ENCODE assay signal across 16 cellular contexts in the genomic region with DNA sequence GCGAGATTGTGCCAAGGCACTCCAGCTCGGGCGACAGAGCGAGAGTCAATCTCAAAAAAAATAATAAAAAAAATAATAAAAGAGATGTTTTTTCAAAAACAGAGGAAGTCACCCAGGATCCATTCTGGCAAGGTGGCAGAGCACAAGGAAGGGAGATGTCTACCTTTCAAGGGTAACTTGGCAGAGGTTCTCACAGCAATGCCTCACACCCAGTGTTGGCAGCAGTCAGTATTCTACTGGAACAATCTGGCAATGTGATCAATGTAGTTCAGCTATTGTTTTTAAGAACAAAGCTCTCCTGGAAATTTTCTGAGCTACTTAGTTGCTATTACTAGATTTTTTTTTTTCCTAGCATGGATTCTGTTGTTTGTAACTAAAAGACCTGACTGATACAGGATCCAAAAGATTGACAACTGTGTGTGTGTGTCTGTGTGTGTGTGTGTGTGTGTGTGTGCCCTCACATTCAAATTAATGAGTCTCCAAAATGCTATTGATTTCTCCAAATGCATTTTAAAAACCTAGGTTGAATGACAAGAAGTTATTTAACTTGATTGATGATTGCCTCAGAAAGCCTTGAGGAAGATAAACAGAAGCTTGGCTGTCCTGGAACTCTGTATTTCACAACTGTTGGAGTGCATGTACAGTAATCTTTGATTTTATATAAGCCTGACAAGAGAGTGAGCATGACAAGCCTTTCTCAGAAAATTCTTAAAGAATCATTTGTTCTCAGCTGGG.
DNase-seq lines count a peak whose midpoint lies in the region; TF ChIP-seq lines count a peak whose summit lies in the region.
"Had no signal": no experiment of that assay in that cellular context is flagged by ENCODE, and none has a peak within 500 bp of the region (broad histone marks: within the 10 kb centered on the region; RNA-seq: fewer than 3 reads in every experiment).

No MANE protein-coding gene starts in this region.

- DNase-seq in adipocyte (ENCODE audit: low read depth) (peak; percentile 8), suprapubic skin (ENCODE audit: low spot score in 2 of 2) (no peak), RPMI8226 (no peak), breast epithelium (ENCODE audit: low spot score in 2 of 2) (no peak), islet precursor cell (no peak)
- DNase-seq: ACHN; Calu3; CD4-positive, alpha-beta T cell; Kasumi-1; MV-4-11; NCI-H1436; NCI-H748 treated with DMSO at 0.1 percent for 48 hours; Right ventricle myocardium superior had no signal

- no peak for TF ChIP-seq CTCF in liver (IDR thresholded peaks at IDR 0.05; ENCODE audit: low read depth, low read length, missing input control)
- no peak for TF ChIP-seq CTCF in suprapubic skin (IDR thresholded peaks at IDR 0.05)
- TF ChIP-seq CTCF in breast epithelium (IDR thresholded peaks at IDR 0.05): no peak

- TF ChIP-seq EP300 in suprapubic skin (IDR thresholded peaks at IDR 0.05): no peak

- H3K27ac ChIP-seq in esophagus (ENCODE audit: low read depth in 2 of 2, low read length in 1 of 2) (peak overlapping the region; percentile 54 to 64), liver (ENCODE audit: low read depth in 1 of 2, low read length in 2 of 2) (peak overlapping the region; percentile 73 to 74), suprapubic skin (peak overlapping the region; percentile 40), breast epithelium (peak overlapping the region in 1 of 2 donors; percentile 45)

- H3K9me3 ChIP-seq in adipocyte (ENCODE audit: control insufficient read depth, low read length): no peaks in the 10 kb centered on the region
- H3K9me3 ChIP-seq in esophagus (ENCODE audit: control insufficient read depth in 2 of 2, insufficient read depth in 1 of 2, low read depth in 1 of 2, low read length in 1 of 2): no peaks in the 10 kb centered on the region
- no peaks in the 10 kb centered on the region for H3K9me3 ChIP-seq in liver (ENCODE audit: control insufficient read depth in 4 of 4, low read length in 3 of 4)
- H3K9me3 ChIP-seq in suprapubic skin: no peaks in the 10 kb centered on the region
- H3K9me3 ChIP-seq in breast epithelium: no peaks in the 10 kb centered on the region
- H3K9me3 ChIP-seq: HAP-1 had no signal

- H3K36me3 ChIP-seq in adipocyte (ENCODE audit: control insufficient read depth, insufficient read depth, low read length, severe bottlenecking): no peaks in the 10 kb centered on the region
- H3K36me3 ChIP-seq in esophagus (ENCODE audit: control insufficient read depth in 2 of 2, insufficient read depth in 2 of 2, low read length in 1 of 2): no peaks in the 10 kb centered on the region
- no peaks in the 10 kb centered on the region for H3K36me3 ChIP-seq in liver (ENCODE audit: control insufficient read depth in 4 of 4, insufficient read depth in 3 of 4, low read depth in 1 of 4, low read length in 3 of 4)
- no peaks in the 10 kb centered on the region for H3K36me3 ChIP-seq in suprapubic skin
- H3K36me3 ChIP-seq in breast epithelium: no peaks in the 10 kb centered on the region
- H3K36me3 ChIP-seq: HAP-1 had no signal

- H3K9ac ChIP-seq in adipocyte (ENCODE audit: low read length) (no peak overlapping the region), liver (ENCODE audit: low read depth in 1 of 2, low read length in 2 of 2) (peak overlapping the region in 1 of 2 donors; percentile 41)

- H3K27me3 ChIP-seq in adipocyte (replicated peaks; ENCODE audit: control insufficient read depth, insufficient read depth, low read length): no peaks in the 10 kb centered on the region
- H3K27me3 ChIP-seq in esophagus (ENCODE audit: control insufficient read depth in 1 of 2, insufficient read depth in 2 of 2, low read length in 2 of 2): no peaks in the 10 kb centered on the region
- H3K27me3 ChIP-seq in liver (ENCODE audit: control insufficient read depth in 4 of 4, insufficient read depth in 4 of 4, low read length in 3 of 4): no peaks in the 10 kb centered on the region
- H3K27me3 ChIP-seq in suprapubic skin: no peaks in the 10 kb centered on the region
- H3K27me3 ChIP-seq in breast epithelium: no peaks in the 10 kb centered on the region

- H3K4me3 ChIP-seq in adipocyte (ENCODE audit: low read length): no peak overlapping the region
- H3K4me3 ChIP-seq in esophagus (ENCODE audit: low read depth in 1 of 2, low read length in 2 of 2): no peak overlapping the region
- no peak overlapping the region for H3K4me3 ChIP-seq in liver (ENCODE audit: low read depth in 1 of 3, low read length in 3 of 3)
- H3K4me3 ChIP-seq in suprapubic skin: no peak overlapping the region
- no peak overlapping the region for H3K4me3 ChIP-seq in breast epithelium
- H3K4me3 ChIP-seq: HAP-1 had no signal

- intact Hi-C loops in breast epithelium (cut with DNase I; ENCODE audit: low total_unique reads): no loop called here

- H3K4me1 ChIP-seq in adipocyte (ENCODE audit: control insufficient read depth, insufficient read depth, low read length): peaks cover 18% of the 10 kb centered on the region
- H3K4me1 ChIP-seq in esophagus (ENCODE audit: control insufficient read depth in 2 of 2, insufficient read depth in 2 of 2, low read length in 1 of 2): no peaks in the 10 kb centered on the region
- H3K4me1 ChIP-seq in liver (ENCODE audit: control insufficient read depth in 4 of 4, insufficient read depth in 4 of 4, low read length in 3 of 4): peaks cover 0 to 22% (median 16%) of the 10 kb centered on the region in 4 donors
- H3K4me1 ChIP-seq in suprapubic skin: peaks cover 7% of the 10 kb centered on the region
- H3K4me1 ChIP-seq in breast epithelium: no peaks in the 10 kb centered on the region
- H3K4me1 ChIP-seq: HAP-1 had no signal

- TF ChIP-seq POLR2A in suprapubic skin (IDR thresholded peaks at IDR 0.05) (no peak), breast epithelium (IDR thresholded peaks at IDR 0.05) (no peak)

- WGBS in esophagus, 2 donors: 60 to 89% methylated on average over 4 of the region's 4 CpGs
- WGBS in liver: 98% methylated on average over 4 of the region's 4 CpGs
- WGBS in suprapubic skin: 90% methylated on average over 4 of the region's 4 CpGs

- peak; percentile 24 to 47 for TF ChIP-seq RAD21 in liver (IDR thresholded peaks at IDR 0.05)

TF ChIP-seq in liver, 16 proteins besides CTCF, POLR2A, EP300 and RAD21 (continues in another document):
- TF ChIP-seq, protein P1, sequence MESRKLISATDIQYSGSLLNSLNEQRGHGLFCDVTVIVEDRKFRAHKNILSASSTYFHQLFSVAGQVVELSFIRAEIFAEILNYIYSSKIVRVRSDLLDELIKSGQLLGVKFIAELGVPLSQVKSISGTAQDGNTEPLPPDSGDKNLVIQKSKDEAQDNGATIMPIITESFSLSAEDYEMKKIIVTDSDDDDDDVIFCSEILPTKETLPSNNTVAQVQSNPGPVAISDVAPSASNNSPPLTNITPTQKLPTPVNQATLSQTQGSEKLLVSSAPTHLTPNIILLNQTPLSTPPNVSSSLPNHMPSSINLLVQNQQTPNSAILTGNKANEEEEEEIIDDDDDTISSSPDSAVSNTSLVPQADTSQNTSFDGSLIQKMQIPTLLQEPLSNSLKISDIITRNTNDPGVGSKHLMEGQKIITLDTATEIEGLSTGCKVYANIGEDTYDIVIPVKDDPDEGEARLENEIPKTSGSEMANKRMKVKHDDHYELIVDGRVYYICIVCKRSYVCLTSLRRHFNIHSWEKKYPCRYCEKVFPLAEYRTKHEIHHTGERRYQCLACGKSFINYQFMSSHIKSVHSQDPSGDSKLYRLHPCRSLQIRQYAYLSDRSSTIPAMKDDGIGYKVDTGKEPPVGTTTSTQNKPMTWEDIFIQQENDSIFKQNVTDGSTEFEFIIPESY (IDR thresholded peaks at IDR 0.05): peak; percentile 47
- TF ChIP-seq GABPA (IDR thresholded peaks at IDR 0.05 in 1 of 2, conservative IDR thresholded peaks at IDR 0.05 in 1 of 2): no peak
- TF ChIP-seq FOXA1 (IDR thresholded peaks at IDR 0.05): no peak
- no peak for TF ChIP-seq NR2F2 (IDR thresholded peaks at IDR 0.05)
- TF ChIP-seq, protein P2, sequence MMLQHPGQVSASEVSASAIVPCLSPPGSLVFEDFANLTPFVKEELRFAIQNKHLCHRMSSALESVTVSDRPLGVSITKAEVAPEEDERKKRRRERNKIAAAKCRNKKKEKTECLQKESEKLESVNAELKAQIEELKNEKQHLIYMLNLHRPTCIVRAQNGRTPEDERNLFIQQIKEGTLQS (IDR thresholded peaks at IDR 0.05): no peak
- peak; percentile 14 to 16 for TF ChIP-seq JUND (IDR thresholded peaks at IDR 0.05)
- TF ChIP-seq TAF1 (conservative IDR thresholded peaks at IDR 0.05): no peak
- peak; percentile 18 for TF ChIP-seq FOXA2 (IDR thresholded peaks at IDR 0.05)
- TF ChIP-seq, protein P3, sequence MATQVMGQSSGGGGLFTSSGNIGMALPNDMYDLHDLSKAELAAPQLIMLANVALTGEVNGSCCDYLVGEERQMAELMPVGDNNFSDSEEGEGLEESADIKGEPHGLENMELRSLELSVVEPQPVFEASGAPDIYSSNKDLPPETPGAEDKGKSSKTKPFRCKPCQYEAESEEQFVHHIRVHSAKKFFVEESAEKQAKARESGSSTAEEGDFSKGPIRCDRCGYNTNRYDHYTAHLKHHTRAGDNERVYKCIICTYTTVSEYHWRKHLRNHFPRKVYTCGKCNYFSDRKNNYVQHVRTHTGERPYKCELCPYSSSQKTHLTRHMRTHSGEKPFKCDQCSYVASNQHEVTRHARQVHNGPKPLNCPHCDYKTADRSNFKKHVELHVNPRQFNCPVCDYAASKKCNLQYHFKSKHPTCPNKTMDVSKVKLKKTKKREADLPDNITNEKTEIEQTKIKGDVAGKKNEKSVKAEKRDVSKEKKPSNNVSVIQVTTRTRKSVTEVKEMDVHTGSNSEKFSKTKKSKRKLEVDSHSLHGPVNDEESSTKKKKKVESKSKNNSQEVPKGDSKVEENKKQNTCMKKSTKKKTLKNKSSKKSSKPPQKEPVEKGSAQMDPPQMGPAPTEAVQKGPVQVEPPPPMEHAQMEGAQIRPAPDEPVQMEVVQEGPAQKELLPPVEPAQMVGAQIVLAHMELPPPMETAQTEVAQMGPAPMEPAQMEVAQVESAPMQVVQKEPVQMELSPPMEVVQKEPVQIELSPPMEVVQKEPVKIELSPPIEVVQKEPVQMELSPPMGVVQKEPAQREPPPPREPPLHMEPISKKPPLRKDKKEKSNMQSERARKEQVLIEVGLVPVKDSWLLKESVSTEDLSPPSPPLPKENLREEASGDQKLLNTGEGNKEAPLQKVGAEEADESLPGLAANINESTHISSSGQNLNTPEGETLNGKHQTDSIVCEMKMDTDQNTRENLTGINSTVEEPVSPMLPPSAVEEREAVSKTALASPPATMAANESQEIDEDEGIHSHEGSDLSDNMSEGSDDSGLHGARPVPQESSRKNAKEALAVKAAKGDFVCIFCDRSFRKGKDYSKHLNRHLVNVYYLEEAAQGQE (IDR thresholded peaks at IDR 0.05): no peak
- TF ChIP-seq YY1 (IDR thresholded peaks at IDR 0.05): no peak
- peak; percentile 64 to 69 for TF ChIP-seq HNF4A (conservative IDR thresholded peaks at IDR 0.05)
- no peak for TF ChIP-seq HNF4G (IDR thresholded peaks at IDR 0.05)
- TF ChIP-seq RXRA (IDR thresholded peaks at IDR 0.05): peak; percentile 68 to 73
- peak; percentile 57 for TF ChIP-seq SP1 (IDR thresholded peaks at IDR 0.05)
